8 cellular contexts compared by ENCODE assay signal in the genomic region with DNA sequence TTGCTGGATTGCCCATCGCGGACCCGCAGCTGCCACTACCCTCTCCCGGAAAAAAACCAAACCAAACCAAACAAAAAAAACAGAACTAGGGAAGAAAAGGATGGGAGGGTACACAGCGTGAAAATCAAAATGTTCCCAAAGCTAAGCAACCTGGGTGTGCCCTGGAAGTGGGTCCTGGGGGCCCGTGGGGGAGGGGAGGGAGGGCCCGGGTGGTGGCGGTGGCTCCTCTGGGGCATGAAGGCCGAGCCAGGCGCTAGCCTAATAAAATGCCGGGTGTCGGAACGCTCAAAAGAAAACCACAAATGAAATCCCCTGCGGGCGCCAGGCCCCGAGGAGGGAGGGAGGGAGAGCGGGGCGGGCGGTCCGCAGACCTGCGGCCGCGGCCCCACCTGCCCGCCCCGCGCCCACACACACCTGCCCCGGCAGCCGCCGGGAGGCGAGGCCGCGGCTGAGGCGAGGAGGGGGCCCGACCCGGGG. TPM values are rescaled to one million over a fixed set of nuclear protein-coding genes. Genes with fewer than 3 reads are reported as not detected.
DNase-seq lines count a peak whose midpoint lies in the region; ATAC-seq and TF ChIP-seq lines count a peak whose summit lies in the region.

No MANE protein-coding gene starts in this region.

- H3K79me2 ChIP-seq in PC-3 (ENCODE audit: low read length), result peaks cover 55% of the 10 kb centered on the region

- intact Hi-C loops in Right ventricle myocardium inferior (cut with DNase I) (loop anchor here (10.0 kb wide), 2 partner anchors 97 to 257 kb away; a partner anchor contains a TSS), cardiac septum (cut with DNase I) (loop anchor here (10.0 kb wide), 1 partner anchor 87 kb away; no protein-coding TSS in a partner anchor), PC-3 (cut with micrococcal nuclease) (loop anchor here (10.0 kb wide), 1 partner anchor 367 kb away; a partner anchor contains a TSS)

- in situ Hi-C loops in astrocyte of the spinal cord (cut with HindIII; ENCODE audit: low sequenced_read_pairs), result no loop called here

- peak; percentile 72 for DNase-seq in Right ventricle myocardium inferior (ENCODE audit: missing footprints)
- DNase-seq in cardiac septum (ENCODE audit: low spot score), result no peak
- DNase-seq in PC-3, result peak; percentile 56
- DNase-seq in astrocyte of the spinal cord (ENCODE audit: low read depth, low spot score), result no peak
- DNase-seq in stimulated activated CD4-positive, alpha-beta T cell treated with anti-CD3 and anti-CD28 coated beads, Interleukin-15, amount 100 ng/mL, for 24 hours, result peak; percentile 52
- DNase-seq in NCI-H446 treated with DMSO at 0.1 percent for 48 hours (lab: John Stamatoyannopoulos, UW), result no peak

- ATAC-seq in Right ventricle myocardium inferior, result peak; percentile 12
- ATAC-seq in HG03025 (IDR thresholded peaks at IDR 0.05; ENCODE audit: low FRiP score, unreplicated experiment), result peak; percentile 55
- peak; percentile 31 for ATAC-seq in PC-3

- no peaks in the 10 kb centered on the region for H4K20me1 ChIP-seq in PC-3 (ENCODE audit: low read length)

- H3K27me3 ChIP-seq in PC-3 (ENCODE audit: low read length) (no peaks in the 10 kb centered on the region), iPS-20b (ENCODE audit: insufficient read depth, low read length) (no peaks in the 10 kb centered on the region)

- peaks cover 17% of the 10 kb centered on the region for H3K4me1 ChIP-seq in PC-3 (ENCODE audit: insufficient read depth, low read length)
- H3K4me1 ChIP-seq in iPS-20b (ENCODE audit: insufficient read depth, low read length), result no peaks in the 10 kb centered on the region

- H3K36me3 ChIP-seq in PC-3 (ENCODE audit: low read depth, low read length) (no peaks in the 10 kb centered on the region), iPS-20b (ENCODE audit: insufficient read depth, low read depth, low read length) (no peaks in the 10 kb centered on the region)

- H2AFZ ChIP-seq in PC-3 (ENCODE audit: low read length), result peak overlapping the region; percentile 99

- H3K4me3 ChIP-seq in PC-3 (ENCODE audit: low read length), result peak overlapping the region; percentile 90
- peak overlapping the region; percentile 69 for H3K4me3 ChIP-seq in astrocyte of the spinal cord (ENCODE audit: low read depth, low read length)
- H3K4me3 ChIP-seq in iPS-20b (ENCODE audit: low read length), result peak overlapping the region; percentile 88

- no peaks in the 10 kb centered on the region for H3F3A ChIP-seq in PC-3 (ENCODE audit: low read length, unreplicated experiment)

- peak overlapping the region; percentile 96 for H3K4me2 ChIP-seq in PC-3 (ENCODE audit: low read length)

- no peaks in the 10 kb centered on the region for H3K9me2 ChIP-seq in PC-3 (replicated peaks; ENCODE audit: low read length)

- peak overlapping the region; percentile 81 for H3K9ac ChIP-seq in PC-3 (ENCODE audit: low read length)
- H3K9ac ChIP-seq in iPS-20b (ENCODE audit: low read depth, low read length), result peak overlapping the region; percentile 76; the same call in 1 of the 2 replicates

- BruUV-seq in PC-3 (replicated peaks; lab: Mats Ljungman, UMichigan), result no TSS peak

- H3K9me3 ChIP-seq in PC-3 (ENCODE audit: low read length) (no peaks in the 10 kb centered on the region), iPS-20b (ENCODE audit: insufficient read depth, low read depth, low read length) (no peaks in the 10 kb centered on the region)

- CTCF ChIA-PET in PC-3 (lab: Charles Lee), result no interaction called here

- peak overlapping the region; percentile 3; the same call in 1 of the 2 replicates for H3K27ac ChIP-seq in PC-3 (ENCODE audit: low read length)
- H3K27ac ChIP-seq in iPS-20b (ENCODE audit: low read length), result no peak overlapping the region

- TF ChIP-seq CTCF in PC-3 (conservative IDR thresholded peaks at IDR 0.05; ENCODE audit: low read depth, low read length) (no peak), astrocyte of the spinal cord (IDR thresholded peaks at IDR 0.05; ENCODE audit: low read depth, low read length) (no peak)

- POLR2A ChIA-PET in PC-3 (lab: Charles Lee; ENCODE audit: unreplicated experiment), result no interaction called here

RNA-seq across cellular contexts. Expression of a gene that starts 0.8 kb away (rescaled TPM):
- total RNA-seq in Right ventricle myocardium inferior, result 22.6 TPM
- 28.2 TPM for total RNA-seq in cardiac septum
- total RNA-seq in PC-3 (2014; rRNA removed), result 24.6 and 31.2 TPM in 2 replicates

RNA-seq across cellular contexts. Expression of a gene that starts 27.9 kb away (rescaled TPM):
- total RNA-seq in Right ventricle myocardium inferior (646 TPM), cardiac septum (537 TPM), PC-3 (2014; rRNA removed) (1,342 and 1,509 TPM in 2 replicates)

RNA-seq across cellular contexts. Expression of a gene that starts 37.3 kb away (rescaled TPM):
- 114 TPM for total RNA-seq in Right ventricle myocardium inferior
- 221 TPM for total RNA-seq in cardiac septum
- 121 and 137 TPM in 2 replicates for total RNA-seq in PC-3 (2014; rRNA removed)

Comparison
In these comparisons a context has a peak if more than half of its experiments do, and no peak if none do; other contexts are left out.
1. DNase-seq: peak in Right ventricle myocardium inferior (single experiment), PC-3 (single experiment) and stimulated activated CD4-positive, alpha-beta T cell treated with anti-CD3 and anti-CD28 coated beads, Interleukin-15, amount 100 ng/mL, for 24 hours (single experiment); none in cardiac septum (single experiment), astrocyte of the spinal cord (single experiment) and NCI-H446 treated with DMSO at 0.1 percent for 48 hours (single experiment).
2. Peak in every context shown above with its lines, with median percentiles within 50 percentile points of each other: ATAC-seq and H3K4me3 ChIP-seq.